In the genomic region with DNA sequence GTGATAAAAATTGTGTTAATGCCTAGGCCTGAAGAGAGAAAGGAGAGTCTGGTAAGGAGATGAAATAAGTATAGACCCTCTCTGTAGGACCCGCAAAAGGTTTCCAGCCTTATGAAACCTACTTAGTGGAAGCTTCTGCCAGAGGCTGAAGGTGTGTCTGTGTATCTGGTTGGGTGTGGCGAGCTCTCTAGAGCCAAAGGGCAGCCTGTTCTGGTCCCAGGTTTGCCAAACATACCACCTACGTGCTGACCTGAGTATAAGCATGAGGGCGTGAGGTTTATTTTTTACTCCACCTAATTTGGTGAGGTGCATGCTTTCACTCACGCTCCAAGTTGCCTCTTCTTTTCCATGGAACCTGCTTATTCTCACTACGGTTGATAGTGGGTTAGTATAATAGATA, we compare ENCODE assay signal across 20 cellular contexts. TPM values are rescaled to one million over a fixed set of nuclear protein-coding genes. Genes with fewer than 3 reads are reported as not detected.
DNase-seq lines count a peak whose midpoint lies in the region; ATAC-seq and TF ChIP-seq lines count a peak whose summit lies in the region.
"Had no signal": no experiment of that assay in that cellular context is flagged by ENCODE, and none has a peak within 500 bp of the region (broad histone marks: within the 10 kb centered on the region; RNA-seq: fewer than 3 reads in every experiment).

No MANE protein-coding gene starts in this region.

- intact Hi-C loops in upper lobe of right lung (cut with DNase I) = no loop called here

- peaks cover 51% of the 10 kb centered on the region for H3K79me2 ChIP-seq in hepatocyte

- H3K9me3 ChIP-seq in hepatocyte (ENCODE audit: low read depth) (no peaks in the 10 kb centered on the region), mucosa of stomach (ENCODE audit: control insufficient read depth, low read length) (no peaks in the 10 kb centered on the region), upper lobe of right lung (no peaks in the 10 kb centered on the region)
- H3K9me3 ChIP-seq: BLaER1, MG63 had no signal

- no peaks in the 10 kb centered on the region for H3K36me3 ChIP-seq in hepatocyte (replicated peaks; ENCODE audit: insufficient read depth, low read depth)
- no peaks in the 10 kb centered on the region for H3K36me3 ChIP-seq in mucosa of stomach (ENCODE audit: control insufficient read depth, insufficient read depth, low read length)
- H3K36me3 ChIP-seq in upper lobe of right lung = no peaks in the 10 kb centered on the region
- H3K36me3 ChIP-seq: MG63 had no signal

- ATAC-seq in upper lobe of right lung = peak; percentile 76
- no peak for ATAC-seq in GM18861 (IDR thresholded peaks at IDR 0.05; ENCODE audit: unreplicated experiment)
- ATAC-seq in HG02852 (IDR thresholded peaks at IDR 0.05; ENCODE audit: unreplicated experiment) = no peak
- ATAC-seq: K562 had no signal

- no peak for TF ChIP-seq CTCF in hepatocyte (IDR thresholded peaks at IDR 0.05; ENCODE audit: poor library complexity)
- no peak for TF ChIP-seq CTCF in upper lobe of right lung (IDR thresholded peaks at IDR 0.05)

- H3K27ac ChIP-seq in hepatocyte (peak overlapping the region; percentile 30), upper lobe of right lung (no peak overlapping the region)
- H3K27ac ChIP-seq: BLaER1, SK-N-MC had no signal

- peak; percentile 53 for DNase-seq in LoVo (ENCODE audit: low spot score)
- no peak for DNase-seq in hepatocyte (ENCODE audit: low spot score)
- DNase-seq in upper lobe of right lung = no peak
- DNase-seq in HK-2 (ENCODE audit: unreplicated experiment) = no peak
- DNase-seq in cerebellar cortex (ENCODE audit: low spot score) = no peak
- DNase-seq: CD4-positive, CD25-positive, alpha-beta regulatory T cell; DMS53; MG63; NCI-H1105 treated with DMSO at 0.1 percent for 48 hours; NCI-H146; NCI-H1930; NCI-H446 treated with DMSO at 0.1 percent for 48 hours; NCI-H526; SIG-M5 had no signal

- H3K9ac ChIP-seq in mucosa of stomach (ENCODE audit: low read length) = peak overlapping the region; percentile 40
- H3K9ac ChIP-seq: BLaER1 had no signal

- H3K4me3 ChIP-seq in hepatocyte (no peak overlapping the region), mucosa of stomach (ENCODE audit: low read length) (peak overlapping the region; percentile 32), upper lobe of right lung (no peak overlapping the region)
- H3K4me3 ChIP-seq: BLaER1, K562, MG63, SK-N-MC had no signal

- H3K27me3 ChIP-seq in hepatocyte = no peaks in the 10 kb centered on the region
- H3K27me3 ChIP-seq in mucosa of stomach (ENCODE audit: control insufficient read depth, insufficient read depth, low read length) = no peaks in the 10 kb centered on the region
- H3K27me3 ChIP-seq in upper lobe of right lung = no peaks in the 10 kb centered on the region
- H3K27me3 ChIP-seq: BLaER1, MG63 had no signal

- H3K4me2 ChIP-seq in hepatocyte = no peak overlapping the region
- H3K4me2 ChIP-seq: BLaER1 had no signal

- 83% methylated on average over 6 of the region's 6 CpGs for WGBS in hepatocyte (ENCODE audit: low lambda C conversion rate, missing lambda C conversion rate)

- H3K9me2 ChIP-seq in hepatocyte (replicated peaks; ENCODE audit: insufficient read depth) = no peaks in the 10 kb centered on the region

- H3K4me1 ChIP-seq in hepatocyte (ENCODE audit: insufficient read depth) (peaks cover 10% of the 10 kb centered on the region), mucosa of stomach (ENCODE audit: control insufficient read depth, insufficient read depth, low read length) (peaks cover 35% of the 10 kb centered on the region), upper lobe of right lung (peaks cover 3% of the 10 kb centered on the region)

- no peak overlapping the region for H2AFZ ChIP-seq in hepatocyte

- no peaks in the 10 kb centered on the region for H4K20me1 ChIP-seq in hepatocyte (ENCODE audit: insufficient read depth, poor library complexity, severe bottlenecking)
- H4K20me1 ChIP-seq: BLaER1 had no signal

RNA-seq across cellular contexts. Expression of a gene that starts 5.6 kb away (rescaled TPM):
- 21.9 and 23.0 TPM in 2 replicates for total RNA-seq in hepatocyte
- polyA plus RNA-seq in hepatocyte = 44.3 and 48.4 TPM in 2 replicates
- 26.2 TPM for total RNA-seq in upper lobe of right lung

RNA-seq across cellular contexts. Expression of a gene that starts 23.8 kb away (rescaled TPM):
- total RNA-seq in hepatocyte (7.1 and 8.0 TPM in 2 replicates), upper lobe of right lung (14.0 TPM)
- polyA plus RNA-seq in hepatocyte = 6.4 and 8.0 TPM in 2 replicates
- polyA plus RNA-seq: CD4-positive, CD25-positive, alpha-beta regulatory T cell had no signal
